Comparison of ENCODE assay signal across 3 cellular contexts in the genomic region with DNA sequence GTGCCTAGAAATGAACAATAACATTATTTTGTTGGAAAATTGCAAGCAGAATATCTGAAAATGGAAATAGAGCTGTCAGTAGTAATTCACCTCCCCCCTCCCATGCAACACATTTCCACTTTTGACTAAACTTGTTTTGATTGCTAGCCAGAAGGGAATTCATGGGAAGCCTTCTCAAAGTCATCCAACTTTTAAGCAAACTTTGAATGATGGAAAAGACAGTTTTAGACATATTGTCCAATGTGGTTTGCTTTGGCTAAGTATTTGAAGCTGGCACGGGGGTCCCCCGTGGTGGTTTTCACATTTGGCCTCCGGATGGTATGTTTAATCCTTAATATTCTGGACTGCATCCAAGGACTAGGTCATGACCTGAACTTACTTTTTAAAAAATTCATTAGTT.
A peak's percentile ranks its signal among the peaks of the same experiment; 100 is the strongest.
TF ChIP-seq lines count a peak whose summit lies in the region.

No MANE protein-coding gene starts in this region.

TF ChIP-seq in SK-N-SH, 30 proteins besides CTCF, POLR2A, EP300 and RAD21:
- TF ChIP-seq, protein P1, sequence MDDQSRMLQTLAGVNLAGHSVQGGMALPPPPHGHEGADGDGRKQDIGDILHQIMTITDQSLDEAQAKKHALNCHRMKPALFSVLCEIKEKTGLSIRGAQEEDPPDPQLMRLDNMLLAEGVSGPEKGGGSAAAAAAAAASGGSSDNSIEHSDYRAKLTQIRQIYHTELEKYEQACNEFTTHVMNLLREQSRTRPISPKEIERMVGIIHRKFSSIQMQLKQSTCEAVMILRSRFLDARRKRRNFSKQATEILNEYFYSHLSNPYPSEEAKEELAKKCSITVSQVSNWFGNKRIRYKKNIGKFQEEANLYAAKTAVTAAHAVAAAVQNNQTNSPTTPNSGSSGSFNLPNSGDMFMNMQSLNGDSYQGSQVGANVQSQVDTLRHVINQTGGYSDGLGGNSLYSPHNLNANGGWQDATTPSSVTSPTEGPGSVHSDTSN (IDR thresholded peaks at IDR 0.05) = peak; percentile 25
- TF ChIP-seq NRF1 (IDR thresholded peaks at IDR 0.05; ENCODE audit: low read depth, low read length) = no peak
- TF ChIP-seq MEF2A (IDR thresholded peaks at IDR 0.05; ENCODE audit: borderline replicate concordance, low read depth) = no peak
- TF ChIP-seq, protein P2, sequence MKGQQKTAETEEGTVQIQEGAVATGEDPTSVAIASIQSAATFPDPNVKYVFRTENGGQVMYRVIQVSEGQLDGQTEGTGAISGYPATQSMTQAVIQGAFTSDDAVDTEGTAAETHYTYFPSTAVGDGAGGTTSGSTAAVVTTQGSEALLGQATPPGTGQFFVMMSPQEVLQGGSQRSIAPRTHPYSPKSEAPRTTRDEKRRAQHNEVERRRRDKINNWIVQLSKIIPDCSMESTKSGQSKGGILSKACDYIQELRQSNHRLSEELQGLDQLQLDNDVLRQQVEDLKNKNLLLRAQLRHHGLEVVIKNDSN (IDR thresholded peaks at IDR 0.05; ENCODE audit: borderline replicate concordance, low read depth) = no peak
- TF ChIP-seq CHD2 (IDR thresholded peaks at IDR 0.05; ENCODE audit: low read length, partially characterized antibody) = no peak
- no peak for TF ChIP-seq RXRA (IDR thresholded peaks at IDR 0.05; ENCODE audit: borderline replicate concordance, low read depth)
- peak; percentile 19; the same call in 1 of the 2 replicates for TF ChIP-seq NFIC (IDR thresholded peaks at IDR 0.05; ENCODE audit: borderline replicate concordance)

TF ChIP-seq in SK-N-SH treated with all-trans-retinoic acid at 6 μM for 48 hours, 23 proteins besides CTCF, POLR2A, EP300 and RAD21:
- TF ChIP-seq ISL1 (CRISPR knock-in tag; IDR thresholded peaks at IDR 0.05) (no peak), SNAI2 (CRISPR knock-in tag; IDR thresholded peaks at IDR 0.05) (no peak), ZC3H10 (CRISPR knock-in tag; IDR thresholded peaks at IDR 0.05) (no peak), CSDC2 (CRISPR knock-in tag; IDR thresholded peaks at IDR 0.05) (no peak), OSR1 (CRISPR knock-in tag; IDR thresholded peaks at IDR 0.05) (no peak), BACH2 (CRISPR knock-in tag; IDR thresholded peaks at IDR 0.05; ENCODE audit: borderline replicate concordance) (no peak)
TF ChIP-seq in SK-N-SH treated with all-trans-retinoic acid at 6 μM for 48 hours: peak in this region for 0.

TF ChIP-seq in endothelial cell of umbilical vein, 7 proteins besides CTCF, POLR2A, EP300 and RAD21:
- TF ChIP-seq MYC (IDR thresholded peaks at IDR 0.05; ENCODE audit: low read depth, low read length) = no peak
- TF ChIP-seq JUN (IDR thresholded peaks at IDR 0.05; ENCODE audit: borderline replicate concordance, insufficient read depth, insufficient read length, low read depth) = no peak
- no peak for TF ChIP-seq FOS (IDR thresholded peaks at IDR 0.05; ENCODE audit: borderline replicate concordance, insufficient read depth, low read length)
- TF ChIP-seq POLR2AphosphoS5 (IDR thresholded peaks at IDR 0.05; ENCODE audit: insufficient read depth, low read depth, low read length) = no peak
- TF ChIP-seq, protein P3, sequence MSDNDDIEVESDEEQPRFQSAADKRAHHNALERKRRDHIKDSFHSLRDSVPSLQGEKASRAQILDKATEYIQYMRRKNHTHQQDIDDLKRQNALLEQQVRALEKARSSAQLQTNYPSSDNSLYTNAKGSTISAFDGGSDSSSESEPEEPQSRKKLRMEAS (IDR thresholded peaks at IDR 0.05; ENCODE audit: insufficient read depth, insufficient read length) = no peak
- TF ChIP-seq GATA2 (IDR thresholded peaks at IDR 0.05; ENCODE audit: insufficient read depth, insufficient read length, low read depth, low read length) = no peak
- no peak for TF ChIP-seq EZH2 (IDR thresholded peaks at IDR 0.05; ENCODE audit: borderline replicate concordance, low read depth, low read length, severe bottlenecking)
